In the genomic region with DNA sequence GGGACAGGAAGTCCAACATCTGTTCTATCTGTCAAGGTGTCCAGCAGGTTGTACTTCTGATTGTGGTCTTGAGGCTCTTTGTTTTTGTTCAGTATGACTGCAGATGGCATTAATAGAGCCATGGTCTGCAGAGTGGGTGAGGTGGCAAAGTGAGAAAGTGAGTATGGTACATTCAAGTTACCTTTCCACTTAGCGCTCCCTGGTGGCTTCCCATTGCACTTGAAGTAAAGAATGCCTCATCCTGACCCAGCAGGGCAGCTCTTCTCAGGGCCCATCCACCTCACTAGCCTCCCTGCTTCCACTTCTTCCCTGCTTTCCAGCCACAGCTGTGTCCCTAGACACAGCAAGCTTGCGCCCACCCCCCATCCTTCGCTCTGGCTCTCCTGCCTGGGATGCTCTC, we compare ENCODE assay signal across 8 cellular contexts.
DNase-seq lines count a peak whose midpoint lies in the region; ATAC-seq and TF ChIP-seq lines count a peak whose summit lies in the region.
"Had no signal": no experiment of that assay in that cellular context is flagged by ENCODE, and none has a peak within 500 bp of the region (broad histone marks: within the 10 kb centered on the region; RNA-seq: fewer than 3 reads in every experiment).

No MANE protein-coding gene starts in this region.

- H3K36me3 ChIP-seq in osteoblast (ENCODE audit: insufficient read depth, low read length), result no peaks in the 10 kb centered on the region

- no peak overlapping the region for H3K4me2 ChIP-seq in osteoblast (ENCODE audit: insufficient read depth, low read length)

- H3K9me3 ChIP-seq in osteoblast (ENCODE audit: low read depth, low read length), result no peaks in the 10 kb centered on the region

- TF ChIP-seq CTCF in GM12873 (IDR thresholded peaks at IDR 0.05; ENCODE audit: insufficient read depth, low read depth, low read length, missing control alignments), result peak; percentile 62
- TF ChIP-seq CTCF in cardiac fibroblast (IDR thresholded peaks at IDR 0.05; ENCODE audit: low read depth, low read length), result no peak
- peak; percentile 41 for TF ChIP-seq CTCF in osteoblast (IDR thresholded peaks at IDR 0.05; ENCODE audit: extremely low read depth, low read depth, low read length)

- DNase-seq in M059J (ENCODE audit: low read depth), result peak; percentile 3
- DNase-seq in cardiac fibroblast (ENCODE audit: low read depth in 2 of 2), result peak; percentile 10 to 31
- DNase-seq in osteoblast (ENCODE audit: insufficient read length, low spot score, missing footprints), result no peak
- DNase-seq: NCI-H187 had no signal

- no peak overlapping the region for H3K27ac ChIP-seq in osteoblast (ENCODE audit: low read depth, low read length)

- ATAC-seq in GM18517 (IDR thresholded peaks at IDR 0.05; ENCODE audit: unreplicated experiment) (no peak), GM21825 (IDR thresholded peaks at IDR 0.05; ENCODE audit: unreplicated experiment) (no peak), HG03469 (IDR thresholded peaks at IDR 0.05; ENCODE audit: unreplicated experiment) (no peak)

- peaks cover 39% of the 10 kb centered on the region for H4K20me1 ChIP-seq in osteoblast (ENCODE audit: insufficient read depth, low read length)

- no peaks in the 10 kb centered on the region for H3K4me1 ChIP-seq in osteoblast (ENCODE audit: insufficient read depth, low read length)

- H3K79me2 ChIP-seq in osteoblast (ENCODE audit: insufficient read depth, low read length), result no peaks in the 10 kb centered on the region

- no peak overlapping the region for H2AFZ ChIP-seq in osteoblast (ENCODE audit: low read length)

- H3K4me3 ChIP-seq in cardiac fibroblast (replicated peaks in 1 of 2; ENCODE audit: low read depth in 2 of 2, low read length in 2 of 2), result no peak overlapping the region
- no peak overlapping the region for H3K4me3 ChIP-seq in osteoblast (ENCODE audit: insufficient read depth, low read length)

- no peaks in the 10 kb centered on the region for H3K27me3 ChIP-seq in osteoblast (ENCODE audit: insufficient read depth, low read length)
